In genomic region chr19:55611983-55612645, GRCh38 we compare ENCODE assay signal across 15 cellular contexts. TPM values are rescaled to one million over a fixed set of nuclear protein-coding genes. Genes with fewer than 3 reads are reported as not detected.
DNase-seq lines count a peak whose midpoint lies in the region; ATAC-seq and TF ChIP-seq lines count a peak whose summit lies in the region.
"Had no signal": no experiment of that assay in that cellular context is flagged by ENCODE, and none has a peak within 500 bp of the region (broad histone marks: within the 10 kb centered on the region; RNA-seq: fewer than 3 reads in every experiment).

No MANE protein-coding gene starts in this region.

- H3K27me3 ChIP-seq in psoas muscle (ENCODE audit: insufficient read depth in 3 of 3, low read length in 2 of 3) (no peaks in the 10 kb centered on the region), left lung (no peaks in the 10 kb centered on the region)
- H3K27me3 ChIP-seq: tibial artery had no signal

- TF ChIP-seq CTCF in activated CD8-positive, alpha-beta T cell treated with anti-CD3 and anti-CD28 coated beads for 36 hours (IDR thresholded peaks at IDR 0.05), result no peak
- TF ChIP-seq CTCF in chondrocyte (IDR thresholded peaks at IDR 0.05), result no peak
- no peak for TF ChIP-seq CTCF in psoas muscle (IDR thresholded peaks at IDR 0.05)
- TF ChIP-seq CTCF in left lung (IDR thresholded peaks at IDR 0.05), result no peak

- H3K36me3 Mint-ChIP-seq in activated CD8-positive, alpha-beta T cell treated with anti-CD3 and anti-CD28 coated beads for 36 hours (ENCODE audit: low read depth), result peaks cover 41% of the 10 kb centered on the region
- H3K36me3 Mint-ChIP-seq in activated CD8-positive, alpha-beta T cell treated with anti-CD3 and anti-CD28 coated beads, Interleukin-2, amount 10 ng/mL, durations not matched to agents 7 days and 5 days (ENCODE audit: low read depth), result peaks cover 47% of the 10 kb centered on the region
- H3K36me3 Mint-ChIP-seq in IgD-negative memory B cell, result no peaks in the 10 kb centered on the region
- peaks cover 13% of the 10 kb centered on the region for H3K36me3 Mint-ChIP-seq in chondrocyte (ENCODE audit: low read depth)

- H3K36me3 ChIP-seq in psoas muscle (ENCODE audit: insufficient read depth in 1 of 2, low read depth in 1 of 2), result peaks cover 10 to 50% of the 10 kb centered on the region in 2 donors
- H3K36me3 ChIP-seq in left lung, result peaks cover 0 to 61% of the 10 kb centered on the region in 2 donors

- H3K4me3 ChIP-seq in psoas muscle (peak overlapping the region; percentile 20), left lung (no peak overlapping the region)
- H3K4me3 ChIP-seq: PC-9, tibial artery had no signal

- H3K9me3 ChIP-seq in psoas muscle (no peaks in the 10 kb centered on the region), left lung (no peaks in the 10 kb centered on the region)
- H3K9me3 ChIP-seq: tibial artery had no signal

- POLR2A ChIA-PET in activated CD8-positive, alpha-beta T cell treated with anti-CD3 and anti-CD28 coated beads for 36 hours (lab: Charles Lee), result interaction anchor here (1.4 kb wide), 1 partner anchor 8 kb away, joined by 3 read pairs; no protein-coding TSS in a partner anchor
- POLR2A ChIA-PET in activated CD8-positive, alpha-beta T cell treated with anti-CD3 and anti-CD28 coated beads, Interleukin-2, amount 10 ng/mL, durations not matched to agents 7 days and 5 days (lab: Charles Lee), result no interaction called here

- no peaks in the 10 kb centered on the region for H3K9me3 Mint-ChIP-seq in activated CD8-positive, alpha-beta T cell treated with anti-CD3 and anti-CD28 coated beads for 36 hours
- no peaks in the 10 kb centered on the region for H3K9me3 Mint-ChIP-seq in activated CD8-positive, alpha-beta T cell treated with anti-CD3 and anti-CD28 coated beads, Interleukin-2, amount 10 ng/mL, durations not matched to agents 7 days and 5 days (ENCODE audit: insufficient read depth)
- H3K9me3 Mint-ChIP-seq in IgD-negative memory B cell (no peaks in the 10 kb centered on the region), chondrocyte (ENCODE audit: low read depth) (peaks cover 5% of the 10 kb centered on the region)
- H3K9me3 Mint-ChIP-seq: activated naive CD4-positive, alpha-beta T cell treated with anti-CD3 and anti-CD28 coated beads, Interleukin-2, amount 10 ng/mL, durations not matched to agents 7 days and 5 days had no signal

- H3K4me1 ChIP-seq in psoas muscle (peaks cover 33% of the 10 kb centered on the region), left lung (peaks cover 0 to 41% of the 10 kb centered on the region in 2 donors)

- WGBS in psoas muscle, 3 donors, result 50 to 65% (median 56%) methylated on average over 3 of the region's 3 CpGs

- peak; percentile 49 for ATAC-seq in activated CD8-positive, alpha-beta T cell treated with anti-CD3 and anti-CD28 coated beads for 36 hours
- no peak for ATAC-seq in activated CD8-positive, alpha-beta T cell treated with anti-CD3 and anti-CD28 coated beads, Interleukin-2, amount 10 ng/mL, durations not matched to agents 7 days and 5 days
- ATAC-seq in psoas muscle, result peak; percentile 19 to 49 (median 42)
- no peak for ATAC-seq in left lung
- ATAC-seq in GM19324 (IDR thresholded peaks at IDR 0.05; ENCODE audit: low FRiP score, unreplicated experiment), result no peak

- H3K4me1 Mint-ChIP-seq in activated CD8-positive, alpha-beta T cell treated with anti-CD3 and anti-CD28 coated beads for 36 hours (ENCODE audit: low read depth), result peaks cover 37% of the 10 kb centered on the region
- H3K4me1 Mint-ChIP-seq in activated CD8-positive, alpha-beta T cell treated with anti-CD3 and anti-CD28 coated beads, Interleukin-2, amount 10 ng/mL, durations not matched to agents 7 days and 5 days (ENCODE audit: low read depth), result peaks cover 20% of the 10 kb centered on the region
- H3K4me1 Mint-ChIP-seq in IgD-negative memory B cell, result peaks cover 15 to 37% (median 26%) of the 10 kb centered on the region in 3 donors
- peaks cover 19% of the 10 kb centered on the region for H3K4me1 Mint-ChIP-seq in chondrocyte (ENCODE audit: low read depth)

- H3K27me3 Mint-ChIP-seq in activated CD8-positive, alpha-beta T cell treated with anti-CD3 and anti-CD28 coated beads for 36 hours, result no peaks in the 10 kb centered on the region
- H3K27me3 Mint-ChIP-seq in activated CD8-positive, alpha-beta T cell treated with anti-CD3 and anti-CD28 coated beads, Interleukin-2, amount 10 ng/mL, durations not matched to agents 7 days and 5 days (ENCODE audit: low read depth), result no peaks in the 10 kb centered on the region
- H3K27me3 Mint-ChIP-seq in IgD-negative memory B cell, result no peaks in the 10 kb centered on the region
- no peaks in the 10 kb centered on the region for H3K27me3 Mint-ChIP-seq in chondrocyte (ENCODE audit: low read depth)
- H3K27me3 Mint-ChIP-seq: activated naive CD4-positive, alpha-beta T cell treated with anti-CD3 and anti-CD28 coated beads, Interleukin-2, amount 10 ng/mL, durations not matched to agents 7 days and 5 days had no signal

- H3K27ac ChIP-seq in psoas muscle, result peak overlapping the region; percentile 71
- no peak overlapping the region for H3K27ac ChIP-seq in left lung
- H3K27ac ChIP-seq: PC-9, tibial artery had no signal

- no peak for DNase-seq in activated CD8-positive, alpha-beta T cell treated with anti-CD3 and anti-CD28 coated beads for 36 hours
- DNase-seq in activated CD8-positive, alpha-beta T cell treated with anti-CD3 and anti-CD28 coated beads, Interleukin-2, amount 10 ng/mL, durations not matched to agents 7 days and 5 days, result no peak
- no peak for DNase-seq in chondrocyte (ENCODE audit: low spot score)
- DNase-seq in psoas muscle, result no peak
- no peak for DNase-seq in amniotic stem cell (lab: John Stamatoyannopoulos, UW)
- no peak for DNase-seq in left lung
- DNase-seq: activated naive CD4-positive, alpha-beta T cell treated with anti-CD3 and anti-CD28 coated beads, Interleukin-2, amount 10 ng/mL, durations not matched to agents 7 days and 5 days; GF-D8; NCI-H2081 treated with DMSO at 0.1 percent for 48 hours; NCI-H526; stimulated activated CD4-positive, alpha-beta T cell treated with anti-CD3 and anti-CD28 coated beads, Interleukin-2, amount 100 ng/mL, for 24 hours; tibial artery had no signal

- no peak overlapping the region for H3K4me3 Mint-ChIP-seq in activated CD8-positive, alpha-beta T cell treated with anti-CD3 and anti-CD28 coated beads for 36 hours
- H3K4me3 Mint-ChIP-seq in activated CD8-positive, alpha-beta T cell treated with anti-CD3 and anti-CD28 coated beads, Interleukin-2, amount 10 ng/mL, durations not matched to agents 7 days and 5 days, result no peak overlapping the region
- H3K4me3 Mint-ChIP-seq in IgD-negative memory B cell, result peak overlapping the region in 3 of 4 donors; percentile 10 to 54 (median 46)
- no peak overlapping the region for H3K4me3 Mint-ChIP-seq in chondrocyte (ENCODE audit: unreplicated experiment)
- H3K4me3 Mint-ChIP-seq: activated naive CD4-positive, alpha-beta T cell treated with anti-CD3 and anti-CD28 coated beads, Interleukin-2, amount 10 ng/mL, durations not matched to agents 7 days and 5 days had no signal

- intact Hi-C loops in activated CD8-positive, alpha-beta T cell treated with anti-CD3 and anti-CD28 coated beads for 36 hours (cut with micrococcal nuclease), result no loop called here
- intact Hi-C loops in psoas muscle (cut with DNase I) (no loop called here), left lung (cut with DNase I) (no loop called here)

- H3K27ac Mint-ChIP-seq in activated CD8-positive, alpha-beta T cell treated with anti-CD3 and anti-CD28 coated beads for 36 hours, result peak overlapping the region; percentile 49
- no peak overlapping the region for H3K27ac Mint-ChIP-seq in activated CD8-positive, alpha-beta T cell treated with anti-CD3 and anti-CD28 coated beads, Interleukin-2, amount 10 ng/mL, durations not matched to agents 7 days and 5 days
- H3K27ac Mint-ChIP-seq in IgD-negative memory B cell, result peak overlapping the region in 1 of 3 donors; percentile 59
- H3K27ac Mint-ChIP-seq in chondrocyte (ENCODE audit: unreplicated experiment), result peak overlapping the region; percentile 36

- CTCF ChIA-PET in activated CD8-positive, alpha-beta T cell treated with anti-CD3 and anti-CD28 coated beads for 36 hours (lab: Charles Lee), result interaction anchor here (1.4 to 2.2 kb wide), 2 partner anchors 20 to 97 kb away, joined by 3 to 7 read pairs; no protein-coding TSS in a partner anchor
- CTCF ChIA-PET in activated CD8-positive, alpha-beta T cell treated with anti-CD3 and anti-CD28 coated beads, Interleukin-2, amount 10 ng/mL, durations not matched to agents 7 days and 5 days (lab: Charles Lee), result interaction anchor here (2.7 kb wide), 1 partner anchor 20 kb away, joined by 8 read pairs; no protein-coding TSS in a partner anchor

RNA-seq across cellular contexts. Expression of gene ZNF865, which starts 6.7 kb away (rescaled TPM):
- 10 to 100 TPM; 10.6 to 11.7 TPM for total RNA-seq in activated CD8-positive, alpha-beta T cell treated with anti-CD3 and anti-CD28 coated beads for 36 hours
- total RNA-seq in activated CD8-positive, alpha-beta T cell treated with anti-CD3 and anti-CD28 coated beads, Interleukin-2, amount 10 ng/mL, durations not matched to agents 7 days and 5 days, result 10 to 100 TPM; 14.8 to 15.8 TPM
- polyA plus RNA-seq in IgD-negative memory B cell (0.36 TPM), psoas muscle (10 to 100 TPM; 11.1 to 20.3 (median 19.3) TPM)
- total RNA-seq in chondrocyte (16.1 to 18.1 TPM (median 16.4 TPM) in 3 replicates), psoas muscle (10 to 100 TPM; 17.1 to 40.4 (median 25.0) TPM), left lung (10 to 100 TPM; 13.7 to 16.1 TPM)

RNA-seq across cellular contexts. Expression of gene ZNF524, which starts 12.0 kb away (rescaled TPM):
- 10 to 100 TPM; 11.0 to 12.3 TPM for total RNA-seq in activated CD8-positive, alpha-beta T cell treated with anti-CD3 and anti-CD28 coated beads for 36 hours
- total RNA-seq in activated CD8-positive, alpha-beta T cell treated with anti-CD3 and anti-CD28 coated beads, Interleukin-2, amount 10 ng/mL, durations not matched to agents 7 days and 5 days, result 10 to 100 TPM; 21.9 to 25.2 TPM
- polyA plus RNA-seq in IgD-negative memory B cell (49.6 TPM), psoas muscle (10 to 100 TPM; 38.6 to 52.5 (median 41.4) TPM)
- total RNA-seq in chondrocyte (10.1 to 11.0 TPM (median 10.8 TPM) in 3 replicates), psoas muscle (10 to 100 TPM; 21.4 to 32.0 (median 24.5) TPM), left lung (10 to 100 TPM; 22.3 to 22.4 TPM)

RNA-seq across cellular contexts. Expression of gene ZNF784, which starts 12.3 kb away (rescaled TPM):
- total RNA-seq in activated CD8-positive, alpha-beta T cell treated with anti-CD3 and anti-CD28 coated beads for 36 hours, result 1 to 10 TPM; 3.6 to 3.7 TPM
- total RNA-seq in activated CD8-positive, alpha-beta T cell treated with anti-CD3 and anti-CD28 coated beads, Interleukin-2, amount 10 ng/mL, durations not matched to agents 7 days and 5 days, result 1 to 10 TPM; 5.2 to 5.3 TPM
- polyA plus RNA-seq in IgD-negative memory B cell, result 2.4 TPM
- total RNA-seq in chondrocyte, result 6.1 to 7.9 TPM (median 6.4 TPM) in 3 replicates
- 10 to 100 TPM in 3 of 4 donors, 1 to 10 TPM in 1; 9.0 to 22.2 (median 11.4) TPM for total RNA-seq in psoas muscle
- polyA plus RNA-seq in psoas muscle, result 10 to 100 TPM in 1 of 3 donors, 1 to 10 TPM in 2; 4.9 to 14.9 (median 7.3) TPM
- 1 to 10 TPM; 6.0 to 8.0 TPM for total RNA-seq in left lung

RNA-seq across cellular contexts. Expression of gene FIZ1, which starts 12.8 kb away (rescaled TPM):
- 10 to 100 TPM; 11.4 to 13.2 TPM for total RNA-seq in activated CD8-positive, alpha-beta T cell treated with anti-CD3 and anti-CD28 coated beads for 36 hours
- 10 to 100 TPM; 13.6 to 13.7 TPM for total RNA-seq in activated CD8-positive, alpha-beta T cell treated with anti-CD3 and anti-CD28 coated beads, Interleukin-2, amount 10 ng/mL, durations not matched to agents 7 days and 5 days
- polyA plus RNA-seq in IgD-negative memory B cell (3.1 TPM), psoas muscle (10 to 100 TPM; 10.8 to 12.1 (median 11.5) TPM)
- total RNA-seq in chondrocyte (11.3 to 14.7 TPM (median 14.4 TPM) in 3 replicates), psoas muscle (10 to 100 TPM in 3 of 4 donors, 1 to 10 TPM in 1; 9.9 to 23.7 (median 13.2) TPM), left lung (10 to 100 TPM; 11.0 to 14.4 TPM)

RNA-seq across cellular contexts. Expression of gene ZNF580, which starts 28.7 kb away (rescaled TPM):
- 10 to 100 TPM; 24.8 to 26.2 TPM for total RNA-seq in activated CD8-positive, alpha-beta T cell treated with anti-CD3 and anti-CD28 coated beads for 36 hours
- total RNA-seq in activated CD8-positive, alpha-beta T cell treated with anti-CD3 and anti-CD28 coated beads, Interleukin-2, amount 10 ng/mL, durations not matched to agents 7 days and 5 days, result 10 to 100 TPM; 30.2 to 32.1 TPM
- polyA plus RNA-seq in IgD-negative memory B cell (38.4 TPM), psoas muscle (10 to 100 TPM in 1 of 3 donors, 1 to 10 TPM in 2; 5.9 to 13.5 (median 9.2) TPM)
- total RNA-seq in chondrocyte (42.3 to 59.8 TPM (median 45.0 TPM) in 3 replicates), psoas muscle (10 to 100 TPM; 10.3 to 21.1 (median 13.7) TPM), left lung (10 to 100 TPM; 33.8 to 34.7 TPM)

Comparison
In these comparisons a context has a peak if more than half of its experiments do, and no peak if none do; other contexts are left out.
1. ATAC-seq: peak in activated CD8-positive, alpha-beta T cell treated with anti-CD3 and anti-CD28 coated beads for 36 hours (single experiment) and psoas muscle (4 of 4); none in activated CD8-positive, alpha-beta T cell treated with anti-CD3 and anti-CD28 coated beads, Interleukin-2, amount 10 ng/mL, durations not matched to agents 7 days and 5 days (single experiment), left lung (single experiment) and GM19324 (single experiment).
2. H3K4me3 Mint-ChIP-seq: peak in IgD-negative memory B cell (3 of 4); none in activated CD8-positive, alpha-beta T cell treated with anti-CD3 and anti-CD28 coated beads for 36 hours (single experiment), activated CD8-positive, alpha-beta T cell treated with anti-CD3 and anti-CD28 coated beads, Interleukin-2, amount 10 ng/mL, durations not matched to agents 7 days and 5 days (single experiment) and chondrocyte (single experiment).